1 cellular context compared by ENCODE assay signal in genomic region chr19:43594710-43595604, GRCh38.
TF ChIP-seq lines count a peak whose summit lies in the region.

No MANE protein-coding gene starts in this region.

TF ChIP-seq in H1, 55 proteins besides CTCF, POLR2A, EP300 and RAD21:
- peak; percentile 32; the same call in 1 of the 2 replicates for TF ChIP-seq KDM1A (IDR thresholded peaks at IDR 0.05; ENCODE audit: borderline replicate concordance, low read length)
- TF ChIP-seq RNF2 (IDR thresholded peaks at IDR 0.05; ENCODE audit: borderline replicate concordance, low read depth, low read length, missing control alignments, poor library complexity, severe bottlenecking) = no peak
- TF ChIP-seq SIN3A (conservative IDR thresholded peaks at IDR 0.05 in 1 of 2, IDR thresholded peaks at IDR 0.05 in 1 of 2; ENCODE audit: low read depth in 1 of 2, low read length in 2 of 2) = peak; percentile 64 to 80; a peak in 2 of 4 replicates
- TF ChIP-seq ASH2L (IDR thresholded peaks at IDR 0.05; ENCODE audit: low read length) = peak; percentile 39
- 0 out of 2 replicates have a peak, but pooled peaks have one; percentile 10 for TF ChIP-seq MAX (IDR thresholded peaks at IDR 0.05)
- 0 out of 2 replicates have a peak, but pooled peaks have one; percentile 22 for TF ChIP-seq CREB1 (IDR thresholded peaks at IDR 0.05)
- no peak for TF ChIP-seq TEAD4 (IDR thresholded peaks at IDR 0.05; ENCODE audit: low read depth, low read length)
- peak; percentile 6 for TF ChIP-seq NANOG (IDR thresholded peaks at IDR 0.05; ENCODE audit: insufficient read depth, low read depth, low read length, poor library complexity, severe bottlenecking)
- no peak for TF ChIP-seq TBP (IDR thresholded peaks at IDR 0.05; ENCODE audit: low read depth, low read length)
- TF ChIP-seq SUZ12 (IDR thresholded peaks at IDR 0.05; ENCODE audit: low read length) = no peak
- TF ChIP-seq CHD1 (IDR thresholded peaks at IDR 0.05; ENCODE audit: low read depth, low read length) = no peak
- no peak for TF ChIP-seq HDAC2 (IDR thresholded peaks at IDR 0.05; ENCODE audit: borderline replicate concordance in 1 of 2, low read depth in 2 of 2, low read length in 2 of 2)
- peak; percentile 22 for TF ChIP-seq KDM4A (IDR thresholded peaks at IDR 0.05; ENCODE audit: low read depth, low read length, severe bottlenecking)
- TF ChIP-seq E2F6 (IDR thresholded peaks at IDR 0.05) = no peak
- 0 out of 2 replicates have a peak, but pooled peaks have one; percentile 24 for TF ChIP-seq TCF12 (IDR thresholded peaks at IDR 0.05; ENCODE audit: low read depth, low read length)
- peak; percentile 61; the same call in 1 of the 2 replicates for TF ChIP-seq TAF1 (IDR thresholded peaks at IDR 0.05; ENCODE audit: low read depth, low read length)
